2 cellular contexts compared by ENCODE assay signal in the genomic region with DNA sequence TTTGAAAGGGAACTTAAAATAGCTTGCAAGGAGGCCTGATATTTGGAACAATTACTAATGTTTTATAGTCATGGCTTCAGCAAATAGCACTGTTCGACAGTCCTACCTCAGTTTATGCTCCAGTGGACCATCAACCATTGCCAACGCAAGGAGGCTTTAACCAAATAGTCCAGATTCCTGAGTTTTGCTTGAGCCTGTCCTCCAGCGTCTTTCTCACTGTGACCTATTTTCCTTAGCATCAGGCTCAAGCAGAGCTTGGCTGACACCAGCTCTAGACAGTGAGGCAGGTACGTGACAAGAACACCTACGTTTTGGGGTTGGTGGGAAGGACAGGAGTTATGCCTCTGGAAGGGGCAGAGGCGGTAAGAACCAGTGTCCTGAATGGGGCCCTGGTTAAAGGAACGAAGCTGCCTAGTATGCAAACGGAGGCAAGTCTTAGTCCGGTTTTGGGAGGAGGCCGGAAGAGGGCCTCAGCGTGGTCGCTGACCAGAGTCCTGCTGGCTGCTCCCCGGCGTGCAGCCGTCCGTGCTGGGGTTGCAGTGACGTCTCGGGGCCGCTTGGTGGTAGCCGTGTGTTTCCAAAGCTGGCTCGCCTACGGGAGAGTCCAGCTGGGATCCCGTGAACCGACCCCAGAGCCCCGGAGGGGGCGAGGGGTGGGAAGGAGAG.
TF ChIP-seq lines count a peak whose summit lies in the region.

No MANE protein-coding gene starts in this region.

TF ChIP-seq in IMR-90, 13 proteins besides CTCF, POLR2A, EP300 and RAD21:
- TF ChIP-seq SMC3 (IDR thresholded peaks at IDR 0.05; ENCODE audit: low read depth, low read length) (peak; percentile 85), MXI1 (IDR thresholded peaks at IDR 0.05; ENCODE audit: borderline replicate concordance, low read depth, low read length) (peak; percentile 99), CHD1 (IDR thresholded peaks at IDR 0.05; ENCODE audit: low read depth, low read length) (no peak), BHLHE40 (IDR thresholded peaks at IDR 0.05; ENCODE audit: low read depth, low read length) (0 out of 2 replicates have a peak, but pooled peaks have one; percentile 12)

TF ChIP-seq in SK-N-SH, 30 proteins besides CTCF, POLR2A, EP300 and RAD21:
- TF ChIP-seq GATA2 (CRISPR knock-in tag; IDR thresholded peaks at IDR 0.05) = no peak
- TF ChIP-seq, protein P1, sequence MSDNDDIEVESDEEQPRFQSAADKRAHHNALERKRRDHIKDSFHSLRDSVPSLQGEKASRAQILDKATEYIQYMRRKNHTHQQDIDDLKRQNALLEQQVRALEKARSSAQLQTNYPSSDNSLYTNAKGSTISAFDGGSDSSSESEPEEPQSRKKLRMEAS (IDR thresholded peaks at IDR 0.05; ENCODE audit: low read depth) = no peak
- TF ChIP-seq TCF12 (IDR thresholded peaks at IDR 0.05) = no peak
- peak; percentile 64; the same call in 1 of the 2 replicates for TF ChIP-seq SIN3A (IDR thresholded peaks at IDR 0.05; ENCODE audit: borderline replicate concordance, low read depth, low read length)
- TF ChIP-seq FOSL2 (IDR thresholded peaks at IDR 0.05; ENCODE audit: borderline replicate concordance, low read depth) = no peak
- TF ChIP-seq, protein P2, sequence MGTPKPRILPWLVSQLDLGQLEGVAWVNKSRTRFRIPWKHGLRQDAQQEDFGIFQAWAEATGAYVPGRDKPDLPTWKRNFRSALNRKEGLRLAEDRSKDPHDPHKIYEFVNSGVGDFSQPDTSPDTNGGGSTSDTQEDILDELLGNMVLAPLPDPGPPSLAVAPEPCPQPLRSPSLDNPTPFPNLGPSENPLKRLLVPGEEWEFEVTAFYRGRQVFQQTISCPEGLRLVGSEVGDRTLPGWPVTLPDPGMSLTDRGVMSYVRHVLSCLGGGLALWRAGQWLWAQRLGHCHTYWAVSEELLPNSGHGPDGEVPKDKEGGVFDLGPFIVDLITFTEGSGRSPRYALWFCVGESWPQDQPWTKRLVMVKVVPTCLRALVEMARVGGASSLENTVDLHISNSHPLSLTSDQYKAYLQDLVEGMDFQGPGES (IDR thresholded peaks at IDR 0.05; ENCODE audit: low read depth, low read length) = no peak
- no peak for TF ChIP-seq GABPA (IDR thresholded peaks at IDR 0.05; ENCODE audit: low read depth)
- TF ChIP-seq POLR2AphosphoS5 (IDR thresholded peaks at IDR 0.05; ENCODE audit: low read depth, low read length) = no peak; the same call in 1 of the 2 replicates
- TF ChIP-seq, protein P3, sequence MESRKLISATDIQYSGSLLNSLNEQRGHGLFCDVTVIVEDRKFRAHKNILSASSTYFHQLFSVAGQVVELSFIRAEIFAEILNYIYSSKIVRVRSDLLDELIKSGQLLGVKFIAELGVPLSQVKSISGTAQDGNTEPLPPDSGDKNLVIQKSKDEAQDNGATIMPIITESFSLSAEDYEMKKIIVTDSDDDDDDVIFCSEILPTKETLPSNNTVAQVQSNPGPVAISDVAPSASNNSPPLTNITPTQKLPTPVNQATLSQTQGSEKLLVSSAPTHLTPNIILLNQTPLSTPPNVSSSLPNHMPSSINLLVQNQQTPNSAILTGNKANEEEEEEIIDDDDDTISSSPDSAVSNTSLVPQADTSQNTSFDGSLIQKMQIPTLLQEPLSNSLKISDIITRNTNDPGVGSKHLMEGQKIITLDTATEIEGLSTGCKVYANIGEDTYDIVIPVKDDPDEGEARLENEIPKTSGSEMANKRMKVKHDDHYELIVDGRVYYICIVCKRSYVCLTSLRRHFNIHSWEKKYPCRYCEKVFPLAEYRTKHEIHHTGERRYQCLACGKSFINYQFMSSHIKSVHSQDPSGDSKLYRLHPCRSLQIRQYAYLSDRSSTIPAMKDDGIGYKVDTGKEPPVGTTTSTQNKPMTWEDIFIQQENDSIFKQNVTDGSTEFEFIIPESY (IDR thresholded peaks at IDR 0.05; ENCODE audit: borderline replicate concordance, low read depth) = no peak
- TF ChIP-seq ELF1 (IDR thresholded peaks at IDR 0.05) = no peak
- TF ChIP-seq, protein P4, sequence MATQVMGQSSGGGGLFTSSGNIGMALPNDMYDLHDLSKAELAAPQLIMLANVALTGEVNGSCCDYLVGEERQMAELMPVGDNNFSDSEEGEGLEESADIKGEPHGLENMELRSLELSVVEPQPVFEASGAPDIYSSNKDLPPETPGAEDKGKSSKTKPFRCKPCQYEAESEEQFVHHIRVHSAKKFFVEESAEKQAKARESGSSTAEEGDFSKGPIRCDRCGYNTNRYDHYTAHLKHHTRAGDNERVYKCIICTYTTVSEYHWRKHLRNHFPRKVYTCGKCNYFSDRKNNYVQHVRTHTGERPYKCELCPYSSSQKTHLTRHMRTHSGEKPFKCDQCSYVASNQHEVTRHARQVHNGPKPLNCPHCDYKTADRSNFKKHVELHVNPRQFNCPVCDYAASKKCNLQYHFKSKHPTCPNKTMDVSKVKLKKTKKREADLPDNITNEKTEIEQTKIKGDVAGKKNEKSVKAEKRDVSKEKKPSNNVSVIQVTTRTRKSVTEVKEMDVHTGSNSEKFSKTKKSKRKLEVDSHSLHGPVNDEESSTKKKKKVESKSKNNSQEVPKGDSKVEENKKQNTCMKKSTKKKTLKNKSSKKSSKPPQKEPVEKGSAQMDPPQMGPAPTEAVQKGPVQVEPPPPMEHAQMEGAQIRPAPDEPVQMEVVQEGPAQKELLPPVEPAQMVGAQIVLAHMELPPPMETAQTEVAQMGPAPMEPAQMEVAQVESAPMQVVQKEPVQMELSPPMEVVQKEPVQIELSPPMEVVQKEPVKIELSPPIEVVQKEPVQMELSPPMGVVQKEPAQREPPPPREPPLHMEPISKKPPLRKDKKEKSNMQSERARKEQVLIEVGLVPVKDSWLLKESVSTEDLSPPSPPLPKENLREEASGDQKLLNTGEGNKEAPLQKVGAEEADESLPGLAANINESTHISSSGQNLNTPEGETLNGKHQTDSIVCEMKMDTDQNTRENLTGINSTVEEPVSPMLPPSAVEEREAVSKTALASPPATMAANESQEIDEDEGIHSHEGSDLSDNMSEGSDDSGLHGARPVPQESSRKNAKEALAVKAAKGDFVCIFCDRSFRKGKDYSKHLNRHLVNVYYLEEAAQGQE (IDR thresholded peaks at IDR 0.05; ENCODE audit: low read depth, low read length) = peak; percentile 97
- TF ChIP-seq YY1 (IDR thresholded peaks at IDR 0.05; ENCODE audit: low read depth) = no peak
- TF ChIP-seq CHD2 (IDR thresholded peaks at IDR 0.05; ENCODE audit: low read length, partially characterized antibody) = no peak
- no peak for TF ChIP-seq TAF1 (IDR thresholded peaks at IDR 0.05; ENCODE audit: borderline replicate concordance, low read depth, low read length)
- 0 out of 2 replicates have a peak, but pooled peaks have one; percentile 19 for TF ChIP-seq MXI1 (IDR thresholded peaks at IDR 0.05; ENCODE audit: low read depth, low read length)
- peak; percentile 86 for TF ChIP-seq SMC3 (IDR thresholded peaks at IDR 0.05; ENCODE audit: low read depth, low read length)
